9 cellular contexts compared by ENCODE assay signal in genomic region chr7:117010375-117011133, GRCh38. TPM values are rescaled to one million over a fixed set of nuclear protein-coding genes. Genes with fewer than 3 reads are reported as not detected.
A peak's percentile ranks its signal among the peaks of the same experiment; 100 is the strongest.
DNase-seq lines count a peak whose midpoint lies in the region; ATAC-seq, FAIRE-seq and TF ChIP-seq lines count a peak whose summit lies in the region.
"Had no signal": no experiment of that assay in that cellular context is flagged by ENCODE, and none has a peak within 500 bp of the region (broad histone marks: within the 10 kb centered on the region; RNA-seq: fewer than 3 reads in every experiment).

No MANE protein-coding gene starts in this region.

- H3K4me3 ChIP-seq in GM12875 (ENCODE audit: low read depth, low read length) = peak overlapping the region; percentile 31
- H3K4me3 ChIP-seq in epithelial cell of esophagus (ENCODE audit: low read length) = no peak overlapping the region

- no peak for FAIRE-seq in urothelium cell line (lab: Jason Lieb, UNC)
- FAIRE-seq: colon had no signal

- DNase-seq in epithelial cell of esophagus (ENCODE audit: low read depth) = peak; percentile 45
- DNase-seq in left colon = no peak
- DNase-seq in urothelium cell line (ENCODE audit: low spot score) = no peak
- DNase-seq in NCI-H226 = no peak
- no peak for DNase-seq in retina

- no peak for TF ChIP-seq CTCF in GM12875 (IDR thresholded peaks at IDR 0.05; ENCODE audit: borderline replicate concordance, insufficient read depth, low read depth, low read length)
- TF ChIP-seq CTCF in epithelial cell of esophagus (IDR thresholded peaks at IDR 0.05; ENCODE audit: insufficient read depth, low read depth, low read length, missing control alignments) = no peak

- ATAC-seq in GM21390 (IDR thresholded peaks at IDR 0.05; ENCODE audit: unreplicated experiment) (peak; percentile 41), HG03469 (IDR thresholded peaks at IDR 0.05; ENCODE audit: unreplicated experiment) (peak; percentile 26), left colon (no peak)

- intact Hi-C loops in left colon (cut with DNase I, micrococcal nuclease) = no loop called here

RNA-seq across cellular contexts. Expression of gene ST7, which starts 57.3 kb away (rescaled TPM):
- 10 to 100 TPM; 12.6 to 13.7 TPM for total RNA-seq in left colon
